23 cellular contexts compared by ENCODE assay signal in the genomic region with DNA sequence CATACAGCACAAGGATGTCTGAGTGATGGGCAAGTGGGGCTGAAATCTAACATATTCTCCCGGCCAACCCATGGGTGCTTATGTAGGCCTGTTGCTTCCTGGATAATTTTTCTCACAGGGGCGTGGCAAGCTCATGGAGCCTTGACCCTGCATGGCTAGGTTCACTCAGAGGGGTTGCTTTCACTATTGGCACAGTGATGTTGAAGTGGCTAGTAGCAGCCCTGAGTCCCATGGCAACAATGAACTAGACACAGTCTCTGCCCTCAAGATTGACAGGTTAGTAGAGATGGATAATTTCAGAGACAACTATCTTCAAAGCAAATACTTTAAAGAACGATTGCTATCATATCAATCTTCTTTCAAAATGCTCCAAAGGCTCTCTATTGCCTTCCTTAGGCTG. TPM values are rescaled to one million over a fixed set of nuclear protein-coding genes. Genes with fewer than 3 reads are reported as not detected.
DNase-seq lines count a peak whose midpoint lies in the region; ATAC-seq, FAIRE-seq and TF ChIP-seq lines count a peak whose summit lies in the region.
"Had no signal": no experiment of that assay in that cellular context is flagged by ENCODE, and none has a peak within 500 bp of the region (broad histone marks: within the 10 kb centered on the region; RNA-seq: fewer than 3 reads in every experiment).

No MANE protein-coding gene starts in this region.

- H3K9me3 ChIP-seq in small intestine (ENCODE audit: control insufficient read depth, low read depth) = no peaks in the 10 kb centered on the region

- intact Hi-C loops in posterior cingulate gyrus (cut with DNase I) = no loop called here

- TF ChIP-seq CTCF in foreskin fibroblast (IDR thresholded peaks at IDR 0.05; ENCODE audit: low read depth, low read length) (no peak), D721Med (IDR thresholded peaks at IDR 0.05; ENCODE audit: insufficient read depth, missing control alignments) (no peak)

- peak; percentile 54 for ATAC-seq in HG02610 (IDR thresholded peaks at IDR 0.05; ENCODE audit: unreplicated experiment)
- ATAC-seq: GM23338, HCT116 had no signal

- no peaks in the 10 kb centered on the region for H3K4me1 ChIP-seq in small intestine (ENCODE audit: control insufficient read depth in 2 of 2, insufficient read depth in 1 of 2, low read depth in 1 of 2, low read length in 1 of 2)

- H3K36me3 ChIP-seq in small intestine (ENCODE audit: control insufficient read depth in 2 of 2, insufficient read depth in 2 of 2, low read length in 2 of 2) = no peaks in the 10 kb centered on the region

- DNase-seq in DMS53 (lab: John Stamatoyannopoulos, UW) (peak; percentile 1), DMS53 treated with DMSO at 0.1 percent for 48 hours (lab: John Stamatoyannopoulos, UW; ENCODE audit: unreplicated experiment) (no peak), NCI-H69 (lab: John Stamatoyannopoulos, UW) (peak; percentile 8), small intestine (peak; percentile 67), posterior cingulate gyrus (no peak), foreskin fibroblast (no peak), D721Med (ENCODE audit: insufficient read length, low spot score) (no peak)
- DNase-seq: DMS 273 treated with DMSO at 0.1 percent for 48 hours; GDM1; IMR-90; NCI-H1417 treated with DMSO at 0.1 percent for 48 hours; NCI-H187 treated with DMSO at 0.1 percent for 48 hours; NCI-H345; NCI-H526; NK-92 treated with Interleukin-12 subunit alpha and Interleukin-12 subunit beta, amount 100 ng/mL, for 24 hours; SHP77 had no signal

- 39 to 63% (median 57%) methylated on average over 3 of the region's 3 CpGs for WGBS in small intestine, 3 donors

- H3K4me3 ChIP-seq in small intestine (ENCODE audit: low read depth in 1 of 2, low read length in 2 of 2) = no peak overlapping the region
- no peak overlapping the region for H3K4me3 ChIP-seq in foreskin fibroblast (ENCODE audit: low read depth in 1 of 2, low read length in 2 of 2)
- H3K4me3 ChIP-seq: GM23338, SK-N-MC had no signal

- FAIRE-seq in small intestine (lab: Jason Lieb, UNC) (no peak), D721Med (lab: Jason Lieb, UNC) (no peak)

- H3K27ac ChIP-seq in small intestine (ENCODE audit: low read depth in 1 of 2, low read length in 1 of 2) = no peak overlapping the region
- H3K27ac ChIP-seq: 22Rv1, HL-60, SK-N-MC had no signal

- no peaks in the 10 kb centered on the region for H3K27me3 ChIP-seq in small intestine (ENCODE audit: control insufficient read depth in 2 of 2, insufficient read depth in 2 of 2, low read length in 2 of 2)

RNA-seq across cellular contexts. Expression of gene MAB21L3, which starts 6.5 kb away (rescaled TPM):
- polyA plus RNA-seq in small intestine = under 1 TPM in 2 of 3 donors, not detected in 1; 0.16 to 0.22 TPM
- polyA plus RNA-seq: CD14-positive monocyte, GM23338, IMR-90 had no signal

Comparison
In these comparisons a context has a peak if more than half of its experiments do, and no peak if none do; other contexts are left out.
1. DNase-seq: peak in DMS53 (single experiment), NCI-H69 (single experiment) and small intestine (single experiment); none in DMS53 treated with DMSO at 0.1 percent for 48 hours (single experiment), posterior cingulate gyrus (0 of 10), foreskin fibroblast (0 of 2) and D721Med (single experiment).